Comparison of ENCODE assay signal across 18 cellular contexts in genomic region chr7:55493416-55493815, GRCh38.
DNase-seq lines count a peak whose midpoint lies in the region; ATAC-seq and TF ChIP-seq lines count a peak whose summit lies in the region.
"Had no signal": no experiment of that assay in that cellular context is flagged by ENCODE, and none has a peak within 500 bp of the region (broad histone marks: within the 10 kb centered on the region; RNA-seq: fewer than 3 reads in every experiment).

No MANE protein-coding gene starts in this region.

- H3K27ac ChIP-seq in RWPE2 (ENCODE audit: poor library complexity, severe bottlenecking) = no peak overlapping the region
- H3K27ac ChIP-seq in vagina = peak overlapping the region; percentile 33
- H3K27ac ChIP-seq: esophagus squamous epithelium, testis had no signal

- H3K4me3 ChIP-seq in RWPE2 (ENCODE audit: severe bottlenecking) = no peak overlapping the region
- no peak overlapping the region for H3K4me3 ChIP-seq in fibroblast of the aortic adventitia (ENCODE audit: low read depth, low read length)
- H3K4me3 ChIP-seq in vagina = no peak overlapping the region
- H3K4me3 ChIP-seq: esophagus squamous epithelium, testis had no signal

- intact Hi-C loops in vagina (cut with DNase I) = no loop called here

- H3K4me1 ChIP-seq in RWPE2 (ENCODE audit: insufficient read depth, poor library complexity, severe bottlenecking) (no peaks in the 10 kb centered on the region), vagina (peaks cover 9% of the 10 kb centered on the region)
- H3K4me1 ChIP-seq: testis had no signal

- H3K36me3 ChIP-seq in RWPE2 (ENCODE audit: low read depth) (peaks cover 36% of the 10 kb centered on the region), vagina (peaks cover 0 to 22% of the 10 kb centered on the region in 2 donors)

- no peaks in the 10 kb centered on the region for H3K9me3 ChIP-seq in RWPE2 (ENCODE audit: severe bottlenecking)
- no peaks in the 10 kb centered on the region for H3K9me3 ChIP-seq in vagina
- H3K9me3 ChIP-seq: esophagus squamous epithelium, testis had no signal

- ATAC-seq in RWPE2 (ENCODE audit: low read depth) (0 out of 3 replicates have a peak, but pooled peaks have one; percentile 29), GM18867 (IDR thresholded peaks at IDR 0.05; ENCODE audit: unreplicated experiment) (no peak)
- ATAC-seq: right cardiac atrium, Right ventricle myocardium inferior had no signal

- no peaks in the 10 kb centered on the region for H3K27me3 ChIP-seq in RWPE2 (ENCODE audit: insufficient read depth, poor library complexity, severe bottlenecking)
- no peaks in the 10 kb centered on the region for H3K27me3 ChIP-seq in vagina
- H3K27me3 ChIP-seq: esophagus squamous epithelium, testis had no signal

- no peak for TF ChIP-seq POLR2A in vagina (IDR thresholded peaks at IDR 0.05)

- TF ChIP-seq CTCF in RWPE2 (IDR thresholded peaks at IDR 0.05; ENCODE audit: poor library complexity, severe bottlenecking) = no peak
- no peak for TF ChIP-seq CTCF in fibroblast of the aortic adventitia (IDR thresholded peaks at IDR 0.05; ENCODE audit: insufficient read depth, low read length)
- TF ChIP-seq CTCF in vagina (IDR thresholded peaks at IDR 0.05) = no peak

- peak; percentile 32 for DNase-seq in stimulated activated CD4-positive, alpha-beta T cell treated with anti-CD3 and anti-CD28 coated beads, Interleukin-15, amount 100 ng/mL, for 24 hours
- DNase-seq in stimulated activated CD4-positive, alpha-beta T cell treated with anti-CD3 and anti-CD28 coated beads, Interleukin-4, amount 100 ng/mL, for 4 hours = no peak
- DNase-seq in RWPE2 (ENCODE audit: low spot score) (no peak), fibroblast of the aortic adventitia (ENCODE audit: low read depth) (peak; percentile 38), vagina (ENCODE audit: extremely low spot score in 2 of 2) (no peak), NCI-H128 (lab: John Stamatoyannopoulos, UW; ENCODE audit: unreplicated experiment) (no peak), amniotic stem cell (lab: John Stamatoyannopoulos, UW) (no peak)
- DNase-seq: activated CD4-positive, CD25-positive, alpha-beta regulatory T cell treated with anti-CD3 and anti-CD28 coated beads, Interleukin-2, amount 50 U/mL, for 72 hours; amygdala; cortex of kidney; esophagus squamous epithelium; hippocampal formation; NCI-H1436; nucleus accumbens; right cardiac atrium; testis had no signal

Comparison
In these comparisons a context has a peak if more than half of its experiments do, and no peak if none do; other contexts are left out.
1. DNase-seq: peak in stimulated activated CD4-positive, alpha-beta T cell treated with anti-CD3 and anti-CD28 coated beads, Interleukin-15, amount 100 ng/mL, for 24 hours (single experiment) and fibroblast of the aortic adventitia (single experiment); none in stimulated activated CD4-positive, alpha-beta T cell treated with anti-CD3 and anti-CD28 coated beads, Interleukin-4, amount 100 ng/mL, for 4 hours (0 of 2), RWPE2 (single experiment), vagina (0 of 2), NCI-H128 (single experiment) and amniotic stem cell (single experiment).